ENCODE assay signal across 1 cellular context in the genomic region with DNA sequence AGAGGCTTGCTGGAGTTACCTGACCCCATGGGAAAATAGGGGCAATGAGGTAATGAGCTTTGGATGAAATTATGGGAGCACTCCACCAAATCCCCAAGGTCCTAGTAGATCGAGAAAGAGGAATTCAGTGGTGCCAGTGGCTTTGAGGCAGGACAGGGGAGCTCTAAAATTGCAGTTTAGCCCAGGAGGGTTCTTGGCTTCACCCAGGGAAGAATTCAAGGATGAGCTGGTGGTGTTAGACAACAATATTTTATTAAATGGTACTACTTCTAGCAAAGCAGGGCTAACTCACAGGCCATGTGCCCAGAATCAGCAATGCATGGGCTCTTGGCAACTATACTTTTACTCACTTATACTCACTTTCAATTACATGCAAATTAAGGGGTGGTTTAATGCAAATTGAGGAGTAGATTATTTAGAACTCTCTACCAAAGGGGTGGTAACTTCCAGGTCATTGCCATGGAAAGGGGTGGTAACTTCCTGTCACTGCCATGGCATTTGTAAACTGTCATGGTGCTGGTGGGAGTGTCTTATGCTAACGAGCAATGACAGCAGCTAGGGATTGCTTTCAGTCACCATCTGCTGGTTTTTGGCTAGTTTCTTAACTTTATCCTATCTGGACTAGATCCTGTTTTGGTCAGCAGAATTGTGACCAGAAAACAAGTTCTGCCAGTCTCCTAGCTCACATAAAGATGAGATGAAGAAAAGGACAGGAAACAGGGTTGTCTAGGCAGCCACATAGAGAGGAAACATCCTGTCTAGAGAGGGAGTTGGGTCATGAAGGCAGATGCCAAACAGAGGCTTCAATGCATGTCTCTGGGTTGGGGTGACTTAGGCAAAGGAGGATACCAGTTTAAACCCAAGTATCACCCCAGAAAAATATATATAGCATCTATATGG.
TF ChIP-seq lines count a peak whose summit lies in the region.

No MANE protein-coding gene starts in this region.

TF ChIP-seq in HCT116, 20 proteins besides CTCF, POLR2A, EP300 and RAD21 (continued from another document):
- no peak for TF ChIP-seq REST (IDR thresholded peaks at IDR 0.05; ENCODE audit: low read depth)
- TF ChIP-seq YY1 (IDR thresholded peaks at IDR 0.05; ENCODE audit: extremely low read depth, insufficient replicate concordance, low read depth, low read length), result no peak
- TF ChIP-seq ATF3 (IDR thresholded peaks at IDR 0.05), result no peak
